1 cellular context compared by ENCODE assay signal in genomic region chr3:71559578-71560162, GRCh38.
TF ChIP-seq lines count a peak whose summit lies in the region.

No MANE protein-coding gene starts in this region.

TF ChIP-seq in HepG2, 621 proteins besides CTCF, POLR2A, EP300 and RAD21 (continued from another document and continues in another):
- TF ChIP-seq GRHL1 (CRISPR knock-in tag; conservative IDR thresholded peaks at IDR 0.05) (no peak), YEATS2 (CRISPR knock-in tag; IDR thresholded peaks at IDR 0.05; ENCODE audit: borderline replicate concordance) (no peak), MIER3 (CRISPR knock-in tag; IDR thresholded peaks at IDR 0.05; ENCODE audit: borderline replicate concordance) (no peak), ZBTB34 (CRISPR knock-in tag; IDR thresholded peaks at IDR 0.05) (no peak), HNF4G (IDR thresholded peaks at IDR 0.05; ENCODE audit: borderline replicate concordance, low read depth, low read length) (no peak), HNF4G (CRISPR knock-in tag; IDR thresholded peaks at IDR 0.05; ENCODE audit: borderline replicate concordance, low read depth) (no peak; the same call in 1 of the 2 replicates), ZNF234 (CRISPR knock-in tag; conservative IDR thresholded peaks at IDR 0.05) (no peak), ZNF598 (CRISPR knock-in tag; IDR thresholded peaks at IDR 0.05; ENCODE audit: borderline replicate concordance) (no peak), TFE3 (CRISPR knock-in tag; IDR thresholded peaks at IDR 0.05) (no peak), DRAP1 (CRISPR knock-in tag; IDR thresholded peaks at IDR 0.05) (no peak), PAF1 (CRISPR knock-in tag; IDR thresholded peaks at IDR 0.05) (no peak), NFE2L2 (IDR thresholded peaks at IDR 0.05; ENCODE audit: low read length) (no peak), ZNF589 (CRISPR knock-in tag; conservative IDR thresholded peaks at IDR 0.05) (no peak), UBTF (CRISPR knock-in tag; IDR thresholded peaks at IDR 0.05) (no peak), ZKSCAN1 (IDR thresholded peaks at IDR 0.05; ENCODE audit: low read length) (no peak), GABPB1 (CRISPR knock-in tag; IDR thresholded peaks at IDR 0.05) (no peak; the same call in 1 of the 2 replicates), ZBTB3 (CRISPR knock-in tag; IDR thresholded peaks at IDR 0.05; ENCODE audit: borderline replicate concordance, low read depth) (no peak), ZNF557 (CRISPR knock-in tag; IDR thresholded peaks at IDR 0.05) (no peak), NPAS2 (CRISPR knock-in tag; IDR thresholded peaks at IDR 0.05; ENCODE audit: borderline replicate concordance) (no peak), ZBTB33 (CRISPR knock-in tag; IDR thresholded peaks at IDR 0.05) (no peak), RCOR2 (CRISPR knock-in tag; IDR thresholded peaks at IDR 0.05) (no peak), ZNF10 (CRISPR knock-in tag; IDR thresholded peaks at IDR 0.05; ENCODE audit: borderline replicate concordance, low read depth) (no peak), SOX6 (IDR thresholded peaks at IDR 0.05) (no peak), SOX6 (CRISPR knock-in tag; IDR thresholded peaks at IDR 0.05) (peak; percentile 87), POGZ (CRISPR knock-in tag; IDR thresholded peaks at IDR 0.05) (peak; percentile 84), TERF1 (CRISPR knock-in tag; IDR thresholded peaks at IDR 0.05) (no peak), ZNF773 (CRISPR knock-in tag; IDR thresholded peaks at IDR 0.05; ENCODE audit: borderline replicate concordance) (no peak), SAFB2 (CRISPR knock-in tag; IDR thresholded peaks at IDR 0.05; ENCODE audit: borderline replicate concordance, low read depth) (no peak), SKI (IDR thresholded peaks at IDR 0.05; ENCODE audit: partially characterized antibody) (no peak), AGO2 (optimal IDR thresholded peaks at IDR 0.05; ENCODE audit: low read depth, low read length) (no peak), ISL2 (CRISPR knock-in tag; IDR thresholded peaks at IDR 0.05) (peak; percentile 43; the same call in 1 of the 2 replicates), BRCA1 (CRISPR knock-in tag; IDR thresholded peaks at IDR 0.05) (no peak), PATZ1 (CRISPR knock-in tag; IDR thresholded peaks at IDR 0.05) (peak; percentile 98), PRDM15 (CRISPR knock-in tag; IDR thresholded peaks at IDR 0.05) (no peak), AGO1 (IDR thresholded peaks at IDR 0.05; ENCODE audit: low read depth, low read length, poor library complexity, severe bottlenecking) (no peak), ZNF225 (CRISPR knock-in tag; IDR thresholded peaks at IDR 0.05) (no peak), CBFB (CRISPR knock-in tag; IDR thresholded peaks at IDR 0.05) (no peak), ZNF253 (CRISPR knock-in tag; IDR thresholded peaks at IDR 0.05; ENCODE audit: borderline replicate concordance) (no peak), NBN (conservative IDR thresholded peaks at IDR 0.05) (no peak), RBFOX2 (IDR thresholded peaks at IDR 0.05; ENCODE audit: low read depth, low read length) (no peak), FOXJ3 (CRISPR knock-in tag; IDR thresholded peaks at IDR 0.05; ENCODE audit: borderline replicate concordance) (no peak), MYPOP (CRISPR knock-in tag; IDR thresholded peaks at IDR 0.05) (no peak), ZFY (CRISPR knock-in tag; IDR thresholded peaks at IDR 0.05) (no peak), MBD4 (IDR thresholded peaks at IDR 0.05; ENCODE audit: borderline replicate concordance, low read length) (no peak)
